Comparison of ENCODE assay signal across 16 cellular contexts in the genomic region with DNA sequence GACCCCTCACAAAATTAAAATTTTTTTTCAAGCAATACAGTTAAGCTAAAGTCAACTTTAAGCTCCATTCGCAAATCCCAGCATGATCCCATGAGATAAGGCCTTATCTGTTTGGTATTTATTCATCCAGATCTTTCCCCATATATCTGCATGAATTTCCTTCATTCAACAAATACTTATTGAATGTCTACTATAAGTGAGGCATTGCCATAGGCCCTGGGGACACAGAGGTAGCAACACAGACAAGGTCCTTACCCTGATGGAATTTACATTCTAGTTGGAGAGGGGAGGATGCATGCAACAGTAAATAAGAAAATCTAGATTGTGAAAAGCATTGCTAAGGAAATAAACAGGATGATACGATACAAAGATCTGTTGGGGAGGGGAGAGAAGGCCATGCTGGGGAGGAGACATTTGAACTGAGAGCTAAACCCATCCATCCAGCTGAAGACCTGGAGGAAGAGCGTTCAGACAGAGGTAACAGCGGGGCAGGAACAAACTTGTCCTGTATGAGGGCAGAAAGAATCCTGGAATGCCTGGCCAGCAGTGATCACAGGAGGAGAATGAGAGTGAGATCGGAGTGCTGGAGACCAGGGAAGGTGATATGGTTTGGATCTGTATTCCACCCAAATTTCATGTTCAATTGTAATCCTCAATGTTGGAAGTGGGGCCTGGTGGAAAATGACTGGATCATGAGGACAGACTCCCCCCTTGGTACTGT.
DNase-seq lines count a peak whose midpoint lies in the region; ATAC-seq and TF ChIP-seq lines count a peak whose summit lies in the region.
"Had no signal": no experiment of that assay in that cellular context is flagged by ENCODE, and none has a peak within 500 bp of the region (broad histone marks: within the 10 kb centered on the region; RNA-seq: fewer than 3 reads in every experiment).

No MANE protein-coding gene starts in this region.

- no peak overlapping the region for H3K27ac Mint-ChIP-seq in natural killer cell

- no peak overlapping the region for H3K23ac ChIP-seq in trophoblast cell (ENCODE audit: low read length)

- H3K4ac ChIP-seq in trophoblast cell (ENCODE audit: low read depth, low read length): no peak overlapping the region

- TF ChIP-seq EP300 in ovary (IDR thresholded peaks at IDR 0.05): no peak

- no peaks in the 10 kb centered on the region for H3K27me3 ChIP-seq in RWPE2 (ENCODE audit: insufficient read depth, poor library complexity, severe bottlenecking)
- no peaks in the 10 kb centered on the region for H3K27me3 ChIP-seq in trophoblast cell (ENCODE audit: insufficient read depth, low read length)
- no peaks in the 10 kb centered on the region for H3K27me3 ChIP-seq in ovary
- H3K27me3 ChIP-seq: Peyer's patch had no signal

- H3K4me3 Mint-ChIP-seq in natural killer cell: no peak overlapping the region

- H4K8ac ChIP-seq in trophoblast cell (ENCODE audit: low read depth, low read length): no peak overlapping the region

- H3K27me3 Mint-ChIP-seq in natural killer cell (ENCODE audit: low read depth in 2 of 2): peaks cover 12 to 28% of the 10 kb centered on the region in 2 donors

- H3K9ac ChIP-seq in trophoblast cell (ENCODE audit: low read length): no peak overlapping the region
- H3K9ac ChIP-seq: SK-N-SH had no signal

- H3K79me1 ChIP-seq in trophoblast cell (ENCODE audit: low read length): no peaks in the 10 kb centered on the region

- TF ChIP-seq CTCF in RWPE2 (IDR thresholded peaks at IDR 0.05; ENCODE audit: poor library complexity, severe bottlenecking) (no peak), natural killer cell (IDR thresholded peaks at IDR 0.05) (no peak), ovary (IDR thresholded peaks at IDR 0.05) (no peak)

- no peak overlapping the region for H2BK120ac ChIP-seq in trophoblast cell (ENCODE audit: insufficient read depth, low read length, poor library complexity)

- H4K12ac ChIP-seq in trophoblast cell (ENCODE audit: low read depth, low read length): no peak overlapping the region

- H3K4me1 ChIP-seq in RWPE2 (ENCODE audit: insufficient read depth, poor library complexity, severe bottlenecking) (peaks cover 27% of the 10 kb centered on the region), trophoblast cell (ENCODE audit: control insufficient read depth in 1 of 2, insufficient read depth in 2 of 2, low read length in 2 of 2) (peaks cover 4 to 8% of the 10 kb centered on the region in 2 experiments), ovary (ENCODE audit: insufficient read depth) (no peaks in the 10 kb centered on the region)
- H3K4me1 ChIP-seq: Peyer's patch had no signal

- TF ChIP-seq POLR2A in ovary (IDR thresholded peaks at IDR 0.05): no peak

- peak overlapping the region; percentile 4 for H4K91ac ChIP-seq in trophoblast cell (ENCODE audit: low read depth, low read length)

- intact Hi-C loops in natural killer cell (cut with micrococcal nuclease): no loop called here
- intact Hi-C loops in ovary (cut with DNase I): no loop called here

- peak; percentile 58 for DNase-seq in HPDE6-E6E7 (ENCODE audit: extremely low spot score)
- no peak for DNase-seq in RWPE2 (ENCODE audit: low spot score)
- DNase-seq in trophoblast cell: peak; percentile 75 to 85
- no peak for DNase-seq in natural killer cell
- no peak for DNase-seq in ovary
- DNase-seq in DMS 273 (lab: John Stamatoyannopoulos, UW; ENCODE audit: unreplicated experiment): no peak
- DNase-seq: COR-L47, HCEC 1CT, NCI-H1436, NCI-H2081 treated with DMSO at 0.1 percent for 48 hours, NCI-H524, Peyer's patch, SHP77, SK-N-SH had no signal

- no peak overlapping the region for H3K4me2 ChIP-seq in trophoblast cell (ENCODE audit: low read length)
- H3K4me2 ChIP-seq: SK-N-SH had no signal

- H3K36me3 Mint-ChIP-seq in natural killer cell: no peaks in the 10 kb centered on the region

- H3K27ac ChIP-seq in RWPE2 (ENCODE audit: poor library complexity, severe bottlenecking) (peak overlapping the region; percentile 2), trophoblast cell (ENCODE audit: low read depth, low read length) (no peak overlapping the region), ovary (no peak overlapping the region)
- H3K27ac ChIP-seq: Peyer's patch had no signal

- ATAC-seq in RWPE2 (ENCODE audit: low read depth) (peak; percentile 76), esophagus mucosa (peak; percentile 71), natural killer cell (no peak)
- ATAC-seq: K562 had no signal

- H2AFZ ChIP-seq in trophoblast cell (ENCODE audit: insufficient read depth, low read length, poor library complexity): no peak overlapping the region

- no peak overlapping the region for H2AK5ac ChIP-seq in trophoblast cell (ENCODE audit: low read length)

- no peaks in the 10 kb centered on the region for H3K9me3 Mint-ChIP-seq in natural killer cell

- no peak overlapping the region for H3K18ac ChIP-seq in trophoblast cell (ENCODE audit: low read length)

- no CpG with 5 or more reads among the region's 5 CpGs for WGBS in trophoblast cell (ENCODE audit: extremely low coverage, insufficient coverage, insufficient read length)
- 79 to 90% (median 83%) methylated on average over 5 of the region's 5 CpGs for WGBS in ovary, 3 donors

- H2BK12ac ChIP-seq in trophoblast cell (ENCODE audit: low read length): no peak overlapping the region

- H3K9me3 ChIP-seq in RWPE2 (ENCODE audit: severe bottlenecking) (no peaks in the 10 kb centered on the region), trophoblast cell (ENCODE audit: insufficient read depth, low read depth, low read length) (no peaks in the 10 kb centered on the region), ovary (no peaks in the 10 kb centered on the region)
- H3K9me3 ChIP-seq: Peyer's patch, SK-N-SH had no signal

- no peaks in the 10 kb centered on the region for H3K79me2 ChIP-seq in trophoblast cell (ENCODE audit: control insufficient read depth, insufficient read depth, low read length, poor library complexity)

- H3K4me3 ChIP-seq in RWPE2 (ENCODE audit: severe bottlenecking): no peak overlapping the region
- no peak overlapping the region for H3K4me3 ChIP-seq in trophoblast cell (ENCODE audit: low read depth, low read length)
- no peak overlapping the region for H3K4me3 ChIP-seq in ovary
- H3K4me3 ChIP-seq: K562, Peyer's patch had no signal

- H2BK5ac ChIP-seq in trophoblast cell (ENCODE audit: low read depth, low read length, poor library complexity): no peak overlapping the region

- H3K36me3 ChIP-seq in RWPE2 (ENCODE audit: low read depth): no peaks in the 10 kb centered on the region
- H3K36me3 ChIP-seq in trophoblast cell (ENCODE audit: control insufficient read depth in 1 of 2, insufficient read depth in 2 of 2, low read length in 2 of 2): no peaks in the 10 kb centered on the region
- no peaks in the 10 kb centered on the region for H3K36me3 ChIP-seq in ovary
- H3K36me3 ChIP-seq: Peyer's patch had no signal

- H3K4me1 Mint-ChIP-seq in natural killer cell: no peaks in the 10 kb centered on the region

- no peak overlapping the region for H3K14ac ChIP-seq in trophoblast cell (ENCODE audit: low read length)

Comparison
In these comparisons a context has a peak if more than half of its experiments do, and no peak if none do; other contexts are left out.
1. DNase-seq: peak in HPDE6-E6E7 (single experiment) and trophoblast cell (2 of 2); none in RWPE2 (single experiment), natural killer cell (single experiment), ovary (0 of 5) and DMS 273 (single experiment).
2. ATAC-seq: peak in RWPE2 (single experiment) and esophagus mucosa (single experiment); none in natural killer cell (0 of 3).